3 cellular contexts compared by ENCODE assay signal in genomic region chr19:44515907-44516306, GRCh38.
TF ChIP-seq lines count a peak whose summit lies in the region.

No MANE protein-coding gene starts in this region.

TF ChIP-seq in HepG2, 621 proteins besides CTCF, POLR2A, EP300 and RAD21:
- TF ChIP-seq GATA4 (IDR thresholded peaks at IDR 0.05; ENCODE audit: borderline replicate concordance, low read depth) (no peak), ZNF768 (CRISPR knock-in tag; IDR thresholded peaks at IDR 0.05) (peak; percentile 34; the same call in 1 of the 2 replicates)
TF ChIP-seq in HepG2: peak in this region for 1.

TF ChIP-seq in HEK293, 187 proteins besides CTCF, POLR2A, EP300 and RAD21:
- TF ChIP-seq ZNF169 (tag by site-specific recombination; IDR thresholded peaks at IDR 0.05) (no peak), ZNF768 (tag by site-specific recombination; IDR thresholded peaks at IDR 0.05) (peak; percentile 48; the same call in 1 of the 2 replicates)
TF ChIP-seq in HEK293: peak in this region for 1.

TF ChIP-seq in K562, 482 proteins besides CTCF, POLR2A, EP300 and RAD21:
- TF ChIP-seq NCOA1 (IDR thresholded peaks at IDR 0.05; ENCODE audit: low read depth), result no peak
- TF ChIP-seq ADNP (tag; IDR thresholded peaks at IDR 0.05), result 0 out of 2 replicates have a peak, but pooled peaks have one; percentile 40
- no peak for TF ChIP-seq PML (IDR thresholded peaks at IDR 0.05; ENCODE audit: low read length)
- peak in 1 of 2 experiments; percentile 29; a peak in 1 of 4 replicates for TF ChIP-seq KDM1A (IDR thresholded peaks at IDR 0.05)
- peak; percentile 27 for TF ChIP-seq CHD4 (IDR thresholded peaks at IDR 0.05; ENCODE audit: insufficient read depth, insufficient replicate concordance, low read depth, low read length, poor library complexity, severe bottlenecking)
- peak; percentile 92 for TF ChIP-seq BCOR (IDR thresholded peaks at IDR 0.05)
- peak; percentile 47 for TF ChIP-seq ZFP36 (IDR thresholded peaks at IDR 0.05; ENCODE audit: low read depth, low read length, partially characterized antibody)
- no peak for TF ChIP-seq DEAF1 (CRISPR knock-in tag; IDR thresholded peaks at IDR 0.05)
- TF ChIP-seq ARHGAP35 (IDR thresholded peaks at IDR 0.05; ENCODE audit: partially characterized antibody), result no peak
- TF ChIP-seq RBM25 (IDR thresholded peaks at IDR 0.05; ENCODE audit: low read depth, low read length, severe bottlenecking), result peak; percentile 92
- 0 out of 2 replicates have a peak, but pooled peaks have one; percentile 26 for TF ChIP-seq CBX1 (IDR thresholded peaks at IDR 0.05; ENCODE audit: low read depth)
- no peak for TF ChIP-seq SRSF7 (optimal IDR thresholded peaks at IDR 0.05; ENCODE audit: low read depth, low read length)
